27 cellular contexts compared by ENCODE assay signal in the genomic region with DNA sequence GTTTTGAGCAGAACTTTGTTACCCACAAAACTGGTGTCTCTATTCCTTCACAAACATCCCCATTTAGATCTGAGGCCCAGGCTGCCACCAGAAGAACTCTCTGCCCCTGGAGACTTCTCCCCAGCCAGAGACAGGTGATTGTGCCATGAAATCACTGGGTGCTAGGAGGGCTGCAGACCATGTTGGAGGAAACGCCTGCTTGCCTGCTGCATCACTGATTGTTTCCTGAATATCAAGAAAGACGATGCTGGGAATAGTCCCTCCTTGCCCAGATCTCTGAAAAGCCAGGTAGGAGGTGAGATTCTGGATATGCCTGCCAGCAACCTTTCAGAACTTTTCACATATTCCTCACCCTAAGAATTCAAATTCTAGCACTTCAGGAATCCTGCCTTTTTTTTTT. TPM values are rescaled to one million over a fixed set of nuclear protein-coding genes. Genes with fewer than 3 reads are reported as not detected.
"Had no signal": no experiment of that assay in that cellular context is flagged by ENCODE, and none has a peak within 500 bp of the region (broad histone marks: within the 10 kb centered on the region; RNA-seq: fewer than 3 reads in every experiment).

No MANE protein-coding gene starts in this region.

- H3K9me3 ChIP-seq: esophagus squamous epithelium, left lung, lower lobe of right lung, ovary, psoas muscle, right lobe of liver, stomach, thyroid gland had no signal

- H3K27ac ChIP-seq: hepatocyte, lower lobe of right lung, ovary, right lobe of liver had no signal

- H3K4me3 ChIP-seq: esophagus squamous epithelium, hepatocyte, left lung, lower lobe of right lung, ovary, psoas muscle, right lobe of liver, smooth muscle cell, stomach, thyroid gland had no signal

- FAIRE-seq: colon, kidney had no signal

- H2AFZ ChIP-seq: hepatocyte had no signal

- H3K27me3 Mint-ChIP-seq: type B pancreatic cell had no signal

- H3K9me3 Mint-ChIP-seq: endodermal cell; naive thymus-derived CD8-positive, alpha-beta T cell; nephron progenitor cell; stimulated activated effector memory CD8-positive, alpha-beta T cell treated with anti-CD3 and anti-CD28 coated beads, Interleukin-12 subunit alpha, Interleukin-12 subunit beta, amount 100 ng/mL, for 72 hours; type B pancreatic cell had no signal

- H3K79me2 ChIP-seq: hepatocyte had no signal

- H3K27me3 ChIP-seq: esophagus squamous epithelium, hepatocyte, left lung, ovary, right lobe of liver, stomach, thyroid gland had no signal

- H3K36me3 Mint-ChIP-seq: naive thymus-derived CD8-positive, alpha-beta T cell; stimulated activated effector memory CD8-positive, alpha-beta T cell treated with anti-CD3 and anti-CD28 coated beads, Interleukin-12 subunit alpha, Interleukin-12 subunit beta, amount 100 ng/mL, for 72 hours; type B pancreatic cell had no signal

- H3K4me1 Mint-ChIP-seq: naive thymus-derived CD8-positive, alpha-beta T cell; stimulated activated effector memory CD8-positive, alpha-beta T cell treated with anti-CD3 and anti-CD28 coated beads, Interleukin-12 subunit alpha, Interleukin-12 subunit beta, amount 100 ng/mL, for 72 hours had no signal

- H3K4me3 Mint-ChIP-seq: endodermal cell; naive thymus-derived CD8-positive, alpha-beta T cell; nephron progenitor cell; stimulated activated effector memory CD8-positive, alpha-beta T cell treated with anti-CD3 and anti-CD28 coated beads, Interleukin-12 subunit alpha, Interleukin-12 subunit beta, amount 100 ng/mL, for 72 hours; type B pancreatic cell had no signal

- DNase-seq: central memory CD4-positive, alpha-beta T cell; effector CD8-positive, alpha-beta T cell; endodermal cell; esophagus squamous epithelium; foreskin melanocyte; kidney; left lung; lower lobe of right lung; naive thymus-derived CD8-positive, alpha-beta T cell; nephron progenitor cell; occipital lobe; ovary; posterior cingulate gyrus; right lobe of liver; stimulated activated CD4-positive, alpha-beta T cell treated with anti-CD3 and anti-CD28 coated beads, Interleukin-12 subunit alpha, Interleukin-12 subunit beta, amount 100 ng/mL, for 4 hours; stimulated activated CD4-positive, alpha-beta T cell treated with anti-CD3 and anti-CD28 coated beads, Interleukin-2, amount 100 ng/mL, for 24 hours; stimulated activated CD4-positive, alpha-beta T cell treated with anti-CD3 and anti-CD28 coated beads, Interleukin-4, amount 100 ng/mL, for 24 hours; stimulated activated naive CD4-positive, alpha-beta T cell treated with Interleukin-2 at 50 U/mL for 16 hours; stomach had no signal

- H3K27ac Mint-ChIP-seq: endodermal cell; naive thymus-derived CD8-positive, alpha-beta T cell; nephron progenitor cell; stimulated activated effector memory CD8-positive, alpha-beta T cell treated with anti-CD3 and anti-CD28 coated beads, Interleukin-12 subunit alpha, Interleukin-12 subunit beta, amount 100 ng/mL, for 72 hours; type B pancreatic cell had no signal

- ATAC-seq: naive thymus-derived CD8-positive, alpha-beta T cell; stimulated activated effector memory CD8-positive, alpha-beta T cell treated with anti-CD3 and anti-CD28 coated beads, Interleukin-12 subunit alpha, Interleukin-12 subunit beta, amount 100 ng/mL, for 72 hours had no signal

- H3K36me3 ChIP-seq: esophagus squamous epithelium, left lung, lower lobe of right lung, ovary, right lobe of liver, stomach, thyroid gland had no signal

- H3K4me2 ChIP-seq: hepatocyte, smooth muscle cell had no signal

- H3K4me1 ChIP-seq: right lobe of liver had no signal

RNA-seq across cellular contexts. Expression of gene ZNF366, which starts 8.1 kb away (rescaled TPM):
- total RNA-seq: endodermal cell; epithelial cell of proximal tubule; naive thymus-derived CD8-positive, alpha-beta T cell; smooth muscle cell had no signal
- polyA plus RNA-seq: hepatocyte; naive thymus-derived CD8-positive, alpha-beta T cell; smooth muscle cell had no signal
